10 cellular contexts compared by ENCODE assay signal in the genomic region with DNA sequence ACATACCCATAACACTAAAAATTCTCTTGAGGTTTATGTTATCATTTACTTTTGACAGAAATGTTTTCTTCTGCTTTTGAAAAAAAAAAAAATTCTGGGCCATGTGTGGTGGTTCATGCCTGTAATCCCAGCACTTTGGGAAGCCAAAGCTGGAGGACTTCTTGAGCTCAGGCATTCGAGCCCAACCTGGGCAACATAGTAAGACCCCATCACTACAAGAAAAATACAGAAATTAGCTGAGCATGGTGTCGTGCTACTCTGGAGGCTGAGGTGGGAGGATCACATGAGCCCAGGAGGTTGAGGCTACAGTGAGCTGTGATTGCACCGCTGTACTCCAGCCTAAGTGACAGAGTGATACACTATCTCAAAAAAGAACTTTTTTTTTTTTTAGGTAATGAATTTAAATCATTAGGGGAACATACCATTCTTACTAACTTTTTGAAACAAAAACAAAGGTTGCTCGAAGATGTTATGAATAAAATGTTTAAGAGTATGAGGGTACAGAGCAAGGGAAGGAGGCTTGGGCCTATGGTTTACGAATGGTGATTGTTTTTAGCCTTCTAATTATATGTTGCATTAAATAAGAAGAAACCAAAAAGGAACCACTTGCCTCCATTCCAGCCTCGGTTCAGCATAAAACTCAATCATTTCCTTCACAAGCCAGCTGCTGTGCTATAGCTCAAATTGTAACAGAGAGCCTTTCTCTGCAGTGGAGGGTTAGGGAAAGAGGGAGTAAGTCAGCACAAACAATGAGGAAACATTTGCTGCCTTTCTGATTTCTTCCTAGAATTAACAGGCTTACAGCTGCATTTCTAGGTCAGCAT.
DNase-seq lines count a peak whose midpoint lies in the region; TF ChIP-seq lines count a peak whose summit lies in the region.
"Had no signal": no experiment of that assay in that cellular context is flagged by ENCODE, and none has a peak within 500 bp of the region (broad histone marks: within the 10 kb centered on the region; RNA-seq: fewer than 3 reads in every experiment).

No MANE protein-coding gene starts in this region.

- no peak overlapping the region for H3K4me3 ChIP-seq in choroid plexus epithelial cell (ENCODE audit: low read depth, low read length)
- H3K4me3 ChIP-seq in liver (ENCODE audit: low read depth in 1 of 3, low read length in 3 of 3): peak overlapping the region in 1 of 3 donors; percentile 4
- peak overlapping the region in 1 of 4 donors; percentile 2 for H3K4me3 ChIP-seq in stomach

- H3K27ac ChIP-seq in liver (ENCODE audit: low read depth in 1 of 2, low read length in 2 of 2) (peak overlapping the region; percentile 84 to 91), stomach (peak overlapping the region; percentile 36 to 89 (median 80))

- H3K9me3 ChIP-seq in liver (ENCODE audit: control insufficient read depth in 4 of 4, low read length in 3 of 4) (no peaks in the 10 kb centered on the region), stomach (no peaks in the 10 kb centered on the region)

- peaks cover 3% of the 10 kb centered on the region for H3K27me3 Mint-ChIP-seq in activated CD4-positive, alpha-beta memory T cell treated with anti-CD3 and anti-CD28 coated beads, Interleukin-2, amount 10 ng/mL, durations not matched to agents 7 days and 5 days

- no peak overlapping the region for H3K4me3 Mint-ChIP-seq in activated CD4-positive, alpha-beta memory T cell treated with anti-CD3 and anti-CD28 coated beads, Interleukin-2, amount 10 ng/mL, durations not matched to agents 7 days and 5 days

- intact Hi-C loops in stomach (cut with DNase I; ENCODE audit: low total_unique reads): no loop called here

- no peaks in the 10 kb centered on the region for H3K9me3 Mint-ChIP-seq in activated CD4-positive, alpha-beta memory T cell treated with anti-CD3 and anti-CD28 coated beads, Interleukin-2, amount 10 ng/mL, durations not matched to agents 7 days and 5 days

- H3K4me1 Mint-ChIP-seq in activated CD4-positive, alpha-beta memory T cell treated with anti-CD3 and anti-CD28 coated beads, Interleukin-2, amount 10 ng/mL, durations not matched to agents 7 days and 5 days: no peaks in the 10 kb centered on the region

- WGBS in liver: 67% methylated on average over 6 of the region's 6 CpGs
- WGBS in stomach, 5 donors: 51 to 68% (median 62%) methylated on average over 6 of the region's 6 CpGs

- POLR2A ChIA-PET in activated CD4-positive, alpha-beta memory T cell treated with anti-CD3 and anti-CD28 coated beads, Interleukin-2, amount 10 ng/mL, durations not matched to agents 7 days and 5 days (lab: Charles Lee): no interaction called here

- in situ Hi-C loops in KBM-7 (cut with MboI; ENCODE audit: low pct_unique_long_range_greater_than_20kb, low sequenced_read_pairs): no loop called here

- no peak for TF ChIP-seq POLR2A in stomach (IDR thresholded peaks at IDR 0.05)

- peak; percentile 23 for DNase-seq in KBM-7
- peak; percentile 70 for DNase-seq in choroid plexus epithelial cell (ENCODE audit: low read depth)
- no peak for DNase-seq in stomach
- DNase-seq in activated CD4-positive, alpha-beta memory T cell treated with anti-CD3 and anti-CD28 coated beads, Interleukin-2, amount 10 ng/mL, durations not matched to agents 7 days and 5 days: no peak
- DNase-seq in SHP77 treated with DMSO at 0.1 percent for 48 hours (lab: John Stamatoyannopoulos, UW): no peak
- DNase-seq in effector CD8-positive, alpha-beta T cell (lab: John Stamatoyannopoulos, UW): no peak
- no peak for DNase-seq in EL
- DNase-seq: activated CD4-positive, alpha-beta T cell treated with anti-CD3 and anti-CD28 coated beads, Interleukin-2, amount 50 U/mL, for 1 hour; NCI-H1417 had no signal

- peak overlapping the region; percentile 10 to 85 for H3K9ac ChIP-seq in liver (ENCODE audit: low read depth in 1 of 2, low read length in 2 of 2)

- H3K27me3 ChIP-seq in liver (ENCODE audit: control insufficient read depth in 4 of 4, insufficient read depth in 4 of 4, low read length in 3 of 4) (no peaks in the 10 kb centered on the region), stomach (no peaks in the 10 kb centered on the region)

- no peak for TF ChIP-seq EP300 in stomach (IDR thresholded peaks at IDR 0.05)

- CTCF ChIA-PET in activated CD4-positive, alpha-beta memory T cell treated with anti-CD3 and anti-CD28 coated beads, Interleukin-2, amount 10 ng/mL, durations not matched to agents 7 days and 5 days (lab: Charles Lee): no interaction called here

- peaks cover 10 to 43% (median 36%) of the 10 kb centered on the region in 4 donors for H3K4me1 ChIP-seq in liver (ENCODE audit: control insufficient read depth in 4 of 4, insufficient read depth in 4 of 4, low read length in 3 of 4)
- peaks cover 16 to 63% (median 42%) of the 10 kb centered on the region in 4 donors for H3K4me1 ChIP-seq in stomach

- TF ChIP-seq RAD21 in liver (IDR thresholded peaks at IDR 0.05): peak; percentile 33

- peaks cover 0 to 2% (median 0%) of the 10 kb centered on the region in 4 donors for H3K36me3 ChIP-seq in liver (ENCODE audit: control insufficient read depth in 4 of 4, insufficient read depth in 3 of 4, low read depth in 1 of 4, low read length in 3 of 4)
- H3K36me3 ChIP-seq in stomach: no peaks in the 10 kb centered on the region

- H3K27ac Mint-ChIP-seq in activated CD4-positive, alpha-beta memory T cell treated with anti-CD3 and anti-CD28 coated beads, Interleukin-2, amount 10 ng/mL, durations not matched to agents 7 days and 5 days: no peak overlapping the region

- TF ChIP-seq CTCF in choroid plexus epithelial cell (conservative IDR thresholded peaks at IDR 0.05; ENCODE audit: low read depth, low read length) (peak; percentile 20), liver (IDR thresholded peaks at IDR 0.05; ENCODE audit: low read depth, low read length, missing input control) (no peak), stomach (IDR thresholded peaks at IDR 0.05) (no peak)

- no peaks in the 10 kb centered on the region for H3K36me3 Mint-ChIP-seq in activated CD4-positive, alpha-beta memory T cell treated with anti-CD3 and anti-CD28 coated beads, Interleukin-2, amount 10 ng/mL, durations not matched to agents 7 days and 5 days (ENCODE audit: low read depth)

TF ChIP-seq in liver, 16 proteins besides CTCF, POLR2A, EP300 and RAD21:
- no peak for TF ChIP-seq FOXA2 (IDR thresholded peaks at IDR 0.05)
- TF ChIP-seq YY1 (IDR thresholded peaks at IDR 0.05): peak; percentile 49
- no peak for TF ChIP-seq ATF3 (IDR thresholded peaks at IDR 0.05)
- no peak for TF ChIP-seq GABPA (IDR thresholded peaks at IDR 0.05 in 1 of 2, conservative IDR thresholded peaks at IDR 0.05 in 1 of 2)
- no peak for TF ChIP-seq FOXA1 (IDR thresholded peaks at IDR 0.05)
- no peak for TF ChIP-seq TAF1 (conservative IDR thresholded peaks at IDR 0.05)
- TF ChIP-seq EGR1 (IDR thresholded peaks at IDR 0.05; ENCODE audit: low read depth in 2 of 2): no peak
- TF ChIP-seq HNF4G (IDR thresholded peaks at IDR 0.05): no peak
- peak in 1 of 2 donors; percentile 7 for TF ChIP-seq RXRA (IDR thresholded peaks at IDR 0.05)
- TF ChIP-seq, protein P1, sequence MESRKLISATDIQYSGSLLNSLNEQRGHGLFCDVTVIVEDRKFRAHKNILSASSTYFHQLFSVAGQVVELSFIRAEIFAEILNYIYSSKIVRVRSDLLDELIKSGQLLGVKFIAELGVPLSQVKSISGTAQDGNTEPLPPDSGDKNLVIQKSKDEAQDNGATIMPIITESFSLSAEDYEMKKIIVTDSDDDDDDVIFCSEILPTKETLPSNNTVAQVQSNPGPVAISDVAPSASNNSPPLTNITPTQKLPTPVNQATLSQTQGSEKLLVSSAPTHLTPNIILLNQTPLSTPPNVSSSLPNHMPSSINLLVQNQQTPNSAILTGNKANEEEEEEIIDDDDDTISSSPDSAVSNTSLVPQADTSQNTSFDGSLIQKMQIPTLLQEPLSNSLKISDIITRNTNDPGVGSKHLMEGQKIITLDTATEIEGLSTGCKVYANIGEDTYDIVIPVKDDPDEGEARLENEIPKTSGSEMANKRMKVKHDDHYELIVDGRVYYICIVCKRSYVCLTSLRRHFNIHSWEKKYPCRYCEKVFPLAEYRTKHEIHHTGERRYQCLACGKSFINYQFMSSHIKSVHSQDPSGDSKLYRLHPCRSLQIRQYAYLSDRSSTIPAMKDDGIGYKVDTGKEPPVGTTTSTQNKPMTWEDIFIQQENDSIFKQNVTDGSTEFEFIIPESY (IDR thresholded peaks at IDR 0.05): no peak
- no peak for TF ChIP-seq REST (IDR thresholded peaks at IDR 0.05)
- TF ChIP-seq HNF4A (conservative IDR thresholded peaks at IDR 0.05): no peak
- TF ChIP-seq SP1 (IDR thresholded peaks at IDR 0.05): peak; percentile 15

Comparison
In these comparisons a context has a peak if more than half of its experiments do, and no peak if none do; other contexts are left out.
1. DNase-seq: peak in KBM-7 (single experiment) and choroid plexus epithelial cell (single experiment); none in stomach (single experiment), activated CD4-positive, alpha-beta memory T cell treated with anti-CD3 and anti-CD28 coated beads, Interleukin-2, amount 10 ng/mL, durations not matched to agents 7 days and 5 days (single experiment), SHP77 treated with DMSO at 0.1 percent for 48 hours (single experiment), effector CD8-positive, alpha-beta T cell (single experiment) and EL (single experiment).